ENCODE assay signal across 1 cellular context in genomic region chr22:25775501-25775900, GRCh38.
TF ChIP-seq lines count a peak whose summit lies in the region.

No MANE protein-coding gene starts in this region.

TF ChIP-seq in HepG2, 621 proteins besides CTCF, POLR2A, EP300 and RAD21 (continued from another document):
- TF ChIP-seq, protein P1, sequence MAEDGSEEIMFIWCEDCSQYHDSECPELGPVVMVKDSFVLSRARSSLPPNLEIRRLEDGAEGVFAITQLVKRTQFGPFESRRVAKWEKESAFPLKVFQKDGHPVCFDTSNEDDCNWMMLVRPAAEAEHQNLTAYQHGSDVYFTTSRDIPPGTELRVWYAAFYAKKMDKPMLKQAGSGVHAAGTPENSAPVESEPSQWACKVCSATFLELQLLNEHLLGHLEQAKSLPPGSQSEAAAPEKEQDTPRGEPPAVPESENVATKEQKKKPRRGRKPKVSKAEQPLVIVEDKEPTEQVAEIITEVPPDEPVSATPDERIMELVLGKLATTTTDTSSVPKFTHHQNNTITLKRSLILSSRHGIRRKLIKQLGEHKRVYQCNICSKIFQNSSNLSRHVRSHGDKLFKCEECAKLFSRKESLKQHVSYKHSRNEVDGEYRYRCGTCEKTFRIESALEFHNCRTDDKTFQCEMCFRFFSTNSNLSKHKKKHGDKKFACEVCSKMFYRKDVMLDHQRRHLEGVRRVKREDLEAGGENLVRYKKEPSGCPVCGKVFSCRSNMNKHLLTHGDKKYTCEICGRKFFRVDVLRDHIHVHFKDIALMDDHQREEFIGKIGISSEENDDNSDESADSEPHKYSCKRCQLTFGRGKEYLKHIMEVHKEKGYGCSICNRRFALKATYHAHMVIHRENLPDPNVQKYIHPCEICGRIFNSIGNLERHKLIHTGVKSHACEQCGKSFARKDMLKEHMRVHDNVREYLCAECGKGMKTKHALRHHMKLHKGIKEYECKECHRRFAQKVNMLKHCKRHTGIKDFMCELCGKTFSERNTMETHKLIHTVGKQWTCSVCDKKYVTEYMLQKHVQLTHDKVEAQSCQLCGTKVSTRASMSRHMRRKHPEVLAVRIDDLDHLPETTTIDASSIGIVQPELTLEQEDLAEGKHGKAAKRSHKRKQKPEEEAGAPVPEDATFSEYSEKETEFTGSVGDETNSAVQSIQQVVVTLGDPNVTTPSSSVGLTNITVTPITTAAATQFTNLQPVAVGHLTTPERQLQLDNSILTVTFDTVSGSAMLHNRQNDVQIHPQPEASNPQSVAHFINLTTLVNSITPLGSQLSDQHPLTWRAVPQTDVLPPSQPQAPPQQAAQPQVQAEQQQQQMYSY (CRISPR knock-in tag; IDR thresholded peaks at IDR 0.05): peak; percentile 95
